In genomic region chr1:236065509-236066005, GRCh38 we compare ENCODE assay signal across 9 cellular contexts. TPM values are rescaled to one million over a fixed set of nuclear protein-coding genes. Genes with fewer than 3 reads are reported as not detected.
DNase-seq lines count a peak whose midpoint lies in the region; ATAC-seq and TF ChIP-seq lines count a peak whose summit lies in the region.
"Had no signal": no experiment of that assay in that cellular context is flagged by ENCODE, and none has a peak within 500 bp of the region (broad histone marks: within the 10 kb centered on the region; RNA-seq: fewer than 3 reads in every experiment).

No MANE protein-coding gene starts in this region.

- peak overlapping the region in 1 of 2 experiments; percentile 85 for H3K14ac ChIP-seq in mesenchymal stem cell (ENCODE audit: low read length in 2 of 2)

- intact Hi-C loops in activated naive CD4-positive, alpha-beta T cell treated with anti-CD3 and anti-CD28 coated beads for 36 hours (cut with micrococcal nuclease), result loop anchor here (2.0 to 10.0 kb wide), 4 partner anchors 151 to 421 kb away; partner anchors contain the start of genes GNG4 and LYST
- intact Hi-C loops in upper lobe of right lung (cut with DNase I), result no loop called here

- H3K9ac ChIP-seq in duodenal mucosa (ENCODE audit: low read depth in 1 of 2, low read length in 2 of 2) (peak overlapping the region; percentile 4 to 66), mesenchymal stem cell (ENCODE audit: low read length) (peak overlapping the region; percentile 86)

- H3K27ac Mint-ChIP-seq in activated naive CD4-positive, alpha-beta T cell treated with anti-CD3 and anti-CD28 coated beads for 36 hours, result no peak overlapping the region

- peak overlapping the region; percentile 81 for H3K27ac ChIP-seq in duodenal mucosa (ENCODE audit: low read depth, low read length)
- no peak overlapping the region for H3K27ac ChIP-seq in mesenchymal stem cell (ENCODE audit: low read length, poor library complexity, severe bottlenecking)
- peak overlapping the region; percentile 85 for H3K27ac ChIP-seq in upper lobe of right lung

- peak overlapping the region; percentile 93 for H4K8ac ChIP-seq in mesenchymal stem cell (ENCODE audit: low read length)

- peak overlapping the region; percentile 98 for H3K4me2 ChIP-seq in mesenchymal stem cell (ENCODE audit: low read length, poor library complexity, severe bottlenecking)

- peak overlapping the region; percentile 71 for H2BK120ac ChIP-seq in mesenchymal stem cell (ENCODE audit: low read depth, low read length)

- peak overlapping the region; percentile 68 for H3K4me3 ChIP-seq in duodenal mucosa (ENCODE audit: low read depth in 1 of 2, low read length in 2 of 2)
- peak overlapping the region; percentile 67 to 88 for H3K4me3 ChIP-seq in mesenchymal stem cell (ENCODE audit: insufficient read depth in 1 of 2, low read depth in 1 of 2, low read length in 2 of 2)
- peak overlapping the region; percentile 74 for H3K4me3 ChIP-seq in upper lobe of right lung

- no peak for ATAC-seq in upper lobe of right lung
- ATAC-seq in HG03354 (IDR thresholded peaks at IDR 0.05; ENCODE audit: poor library complexity, severe bottlenecking, unreplicated experiment), result no peak
- ATAC-seq in GM19035 (IDR thresholded peaks at IDR 0.05; ENCODE audit: unreplicated experiment), result no peak

- peak overlapping the region; percentile 77 for H2BK15ac ChIP-seq in mesenchymal stem cell (ENCODE audit: low read depth, poor library complexity, severe bottlenecking)

- H3K79me1 ChIP-seq in mesenchymal stem cell (replicated peaks; ENCODE audit: low read length, poor library complexity, severe bottlenecking), result no peaks in the 10 kb centered on the region

- H3K4me1 ChIP-seq in duodenal mucosa (ENCODE audit: control insufficient read depth in 1 of 2, insufficient read depth in 2 of 2, low read length in 2 of 2), result peaks cover 9 to 22% of the 10 kb centered on the region in 2 donors
- peaks cover 20% of the 10 kb centered on the region for H3K4me1 ChIP-seq in mesenchymal stem cell (ENCODE audit: control insufficient read depth, insufficient read depth, low read depth, low read length)
- H3K4me1 ChIP-seq in upper lobe of right lung, result peaks cover 6% of the 10 kb centered on the region

- CTCF ChIA-PET in activated naive CD4-positive, alpha-beta T cell treated with anti-CD3 and anti-CD28 coated beads for 36 hours (lab: Charles Lee), result interaction anchor here (1.0 kb wide), 1 partner anchor 94 kb away, joined by 3 read pairs; no protein-coding TSS in a partner anchor

- H3K4me1 Mint-ChIP-seq in activated naive CD4-positive, alpha-beta T cell treated with anti-CD3 and anti-CD28 coated beads for 36 hours (ENCODE audit: low read depth), result peaks cover 26% of the 10 kb centered on the region

- H3K9me3 ChIP-seq in duodenal mucosa (ENCODE audit: control insufficient read depth in 1 of 2, low read length in 2 of 2) (peaks cover 0 to 3% of the 10 kb centered on the region in 2 donors), mesenchymal stem cell (ENCODE audit: control insufficient read depth, low read length) (peaks cover 1% of the 10 kb centered on the region), upper lobe of right lung (no peaks in the 10 kb centered on the region)

- H3K27me3 ChIP-seq in duodenal mucosa (ENCODE audit: control insufficient read depth in 1 of 2, insufficient read depth in 2 of 2, low read length in 2 of 2) (peaks cover 23 to 36% of the 10 kb centered on the region in 2 donors), mesenchymal stem cell (ENCODE audit: control insufficient read depth in 1 of 2, insufficient read depth in 1 of 2, low read length in 2 of 2) (peaks cover 0 to 11% of the 10 kb centered on the region in 2 experiments), upper lobe of right lung (no peaks in the 10 kb centered on the region)

- 7% methylated on average over 17 of the region's 17 CpGs for WGBS in mesenchymal stem cell

- H3K23ac ChIP-seq in mesenchymal stem cell (ENCODE audit: low read length in 2 of 2), result peak overlapping the region in 1 of 2 experiments; percentile 1

- H3K36me3 Mint-ChIP-seq in activated naive CD4-positive, alpha-beta T cell treated with anti-CD3 and anti-CD28 coated beads for 36 hours (ENCODE audit: low read depth), result no peaks in the 10 kb centered on the region

- H3K27me3 Mint-ChIP-seq in activated naive CD4-positive, alpha-beta T cell treated with anti-CD3 and anti-CD28 coated beads for 36 hours (ENCODE audit: low read depth), result peaks cover 39% of the 10 kb centered on the region

- H2BK12ac ChIP-seq in mesenchymal stem cell (ENCODE audit: low read length in 2 of 2), result peak overlapping the region; percentile 56 to 92

- no peak for DNase-seq in activated naive CD4-positive, alpha-beta T cell treated with anti-CD3 and anti-CD28 coated beads for 36 hours
- DNase-seq in activated naive CD4-positive, alpha-beta T cell (lab: John Stamatoyannopoulos, UW), result no peak
- DNase-seq in mesenchymal stem cell (peak; percentile 29), upper lobe of right lung (no peak), NCI-H2196 (lab: John Stamatoyannopoulos, UW; ENCODE audit: unreplicated experiment) (no peak)
- DNase-seq: DMS153 had no signal

- no peak overlapping the region for H2BK5ac ChIP-seq in mesenchymal stem cell (ENCODE audit: low read depth, low read length, poor library complexity, severe bottlenecking)

- no peak overlapping the region for H2AK5ac ChIP-seq in mesenchymal stem cell (ENCODE audit: low read length, severe bottlenecking)

- peak overlapping the region; percentile 14 to 40 for H3K4ac ChIP-seq in mesenchymal stem cell (ENCODE audit: low read depth in 1 of 2, low read length in 2 of 2)

- H3K36me3 ChIP-seq in duodenal mucosa (ENCODE audit: control insufficient read depth in 1 of 2, insufficient read depth in 2 of 2, low read length in 2 of 2) (no peaks in the 10 kb centered on the region), mesenchymal stem cell (ENCODE audit: control insufficient read depth in 1 of 2, insufficient read depth in 2 of 2, low read depth in 1 of 2, low read length in 2 of 2) (peaks cover 0 to 7% of the 10 kb centered on the region in 2 experiments), upper lobe of right lung (no peaks in the 10 kb centered on the region)

- peak overlapping the region; percentile 33 for H2AFZ ChIP-seq in mesenchymal stem cell (ENCODE audit: low read depth, low read length)

- H4K91ac ChIP-seq in mesenchymal stem cell (ENCODE audit: low read length), result peak overlapping the region; percentile 85

- TF ChIP-seq CTCF in upper lobe of right lung (IDR thresholded peaks at IDR 0.05), result no peak

- peak overlapping the region; percentile 39 for H3K4me3 Mint-ChIP-seq in activated naive CD4-positive, alpha-beta T cell treated with anti-CD3 and anti-CD28 coated beads for 36 hours

- peaks cover under 1% of the 10 kb centered on the region for H3K9me3 Mint-ChIP-seq in activated naive CD4-positive, alpha-beta T cell treated with anti-CD3 and anti-CD28 coated beads for 36 hours

- peak overlapping the region; percentile 77 to 97 for H3K18ac ChIP-seq in mesenchymal stem cell (ENCODE audit: low read depth in 1 of 2, low read length in 2 of 2)

RNA-seq across cellular contexts. Expression of gene NID1, which starts 0.7 kb away (rescaled TPM):
- total RNA-seq in activated naive CD4-positive, alpha-beta T cell treated with anti-CD3 and anti-CD28 coated beads for 36 hours, result under 1 TPM in 1 of 2 experiments, not detected in 1; 0.10 TPM
- 276 TPM for polyA plus RNA-seq in mesenchymal stem cell (2013, experiment 1 of 2)
- polyA plus RNA-seq in mesenchymal stem cell (2013, experiment 2 of 2), result 262 TPM
- 60.5 TPM for total RNA-seq in upper lobe of right lung

Comparison
In these comparisons a context has a peak if more than half of its experiments do, and no peak if none do; other contexts are left out.
1. RNA of gene NID1, which starts 0.7 kb away (total RNA-seq): 60.5 TPM in upper lobe of right lung (single experiment); 0.10 TPM in activated naive CD4-positive, alpha-beta T cell treated with anti-CD3 and anti-CD28 coated beads for 36 hours; every median in the first group is over 10 times any median in the second.
2. Peak in every context shown above with its lines, with median percentiles within 50 percentile points of each other: H3K4me3 ChIP-seq.